ENCODE assay signal across 18 cellular contexts in genomic region chr7:30422922-30423321, GRCh38. TPM values are rescaled to one million over a fixed set of nuclear protein-coding genes. Genes with fewer than 3 reads are reported as not detected.
DNase-seq lines count a peak whose midpoint lies in the region; ATAC-seq and TF ChIP-seq lines count a peak whose summit lies in the region.
"Had no signal": no experiment of that assay in that cellular context is flagged by ENCODE, and none has a peak within 500 bp of the region (broad histone marks: within the 10 kb centered on the region; RNA-seq: fewer than 3 reads in every experiment).

No MANE protein-coding gene starts in this region.

- peaks cover 27 to 39% of the 10 kb centered on the region in 2 donors for H3K4me1 Mint-ChIP-seq in natural killer cell
- H3K4me1 Mint-ChIP-seq in natural killer cell treated with Interleukin-12 subunit alpha and Interleukin-12 subunit beta and Interleukin-15 and Interleukin-18, amount 100 ng/mL, for 72 hours (ENCODE audit: low read depth in 2 of 2): peaks cover 8 to 17% of the 10 kb centered on the region in 2 donors
- peaks cover 21% of the 10 kb centered on the region for H3K4me1 Mint-ChIP-seq in stimulated activated naive CD8-positive, alpha-beta T cell treated with anti-CD3 and anti-CD28 coated beads, Interleukin-15, Interleukin-2, amounts not matched to agents 100 ng/mL and 50 ng/mL, for 24 hours (ENCODE audit: low read depth)
- H3K4me1 Mint-ChIP-seq: brain had no signal

- intact Hi-C loops in natural killer cell (cut with micrococcal nuclease): no loop called here
- intact Hi-C loops in PC-3 (cut with micrococcal nuclease): no loop called here
- intact Hi-C loops in esophagus muscularis mucosa (cut with DNase I): no loop called here

- H3K9ac ChIP-seq in PC-3 (ENCODE audit: low read length): no peak overlapping the region
- H3K9ac ChIP-seq: BLaER1 had no signal

- H3K27ac ChIP-seq in PC-3 (ENCODE audit: low read length) (no peak overlapping the region), caudate nucleus (ENCODE audit: low read depth, low read length) (no peak overlapping the region), esophagus muscularis mucosa (replicated peaks in 1 of 4) (no peak overlapping the region)
- H3K27ac ChIP-seq: BLaER1, heart left ventricle had no signal

- no peak for TF ChIP-seq CTCF in natural killer cell (IDR thresholded peaks at IDR 0.05)
- no peak for TF ChIP-seq CTCF in PC-3 (conservative IDR thresholded peaks at IDR 0.05; ENCODE audit: low read depth, low read length)
- TF ChIP-seq CTCF in epithelial cell of esophagus (IDR thresholded peaks at IDR 0.05; ENCODE audit: insufficient read depth, low read depth, low read length, missing control alignments): no peak
- TF ChIP-seq CTCF in esophagus muscularis mucosa (IDR thresholded peaks at IDR 0.05): no peak

- H3K4me3 ChIP-seq in PC-3 (ENCODE audit: low read length): no peak overlapping the region
- no peak overlapping the region for H3K4me3 ChIP-seq in epithelial cell of esophagus (ENCODE audit: low read length)
- no peak overlapping the region for H3K4me3 ChIP-seq in esophagus muscularis mucosa
- H3K4me3 ChIP-seq: BLaER1, heart left ventricle had no signal

- H3K79me2 ChIP-seq in PC-3 (ENCODE audit: low read length): no peaks in the 10 kb centered on the region

- ATAC-seq in natural killer cell (no peak), PC-3 (no peak)
- ATAC-seq in natural killer cell treated with Interleukin-12 subunit alpha and Interleukin-12 subunit beta and Interleukin-15 and Interleukin-18, amount 100 ng/mL, for 72 hours: no peak

- H3K36me3 Mint-ChIP-seq in natural killer cell: peaks cover 12% of the 10 kb centered on the region
- peaks cover 10% of the 10 kb centered on the region for H3K36me3 Mint-ChIP-seq in natural killer cell treated with Interleukin-12 subunit alpha and Interleukin-12 subunit beta and Interleukin-15 and Interleukin-18, amount 100 ng/mL, for 72 hours
- H3K36me3 Mint-ChIP-seq in stimulated activated naive CD8-positive, alpha-beta T cell treated with anti-CD3 and anti-CD28 coated beads, Interleukin-15, Interleukin-2, amounts not matched to agents 100 ng/mL and 50 ng/mL, for 24 hours (ENCODE audit: low read depth): peaks cover 34% of the 10 kb centered on the region

- no peak for DNase-seq in natural killer cell
- no peak for DNase-seq in natural killer cell treated with Interleukin-12 subunit alpha and Interleukin-12 subunit beta and Interleukin-15 and Interleukin-18, amount 100 ng/mL, for 72 hours (ENCODE audit: low spot score)
- DNase-seq in PC-3: peak; percentile 8
- DNase-seq in epithelial cell of esophagus (ENCODE audit: low read depth): peak; percentile 33
- DNase-seq in caudate nucleus (lab: John Stamatoyannopoulos, UW): no peak
- DNase-seq in esophagus muscularis mucosa (ENCODE audit: extremely low spot score): no peak
- no peak for DNase-seq in NCI-H526 (lab: John Stamatoyannopoulos, UW)
- DNase-seq: DMS53, endodermal cell, heart left ventricle, kidney, NCI-H187 treated with DMSO at 0.1 percent for 48 hours, NCI-H526 treated with DMSO at 0.1 percent for 48 hours, RPMI8226 had no signal

- H3K27me3 Mint-ChIP-seq in natural killer cell (ENCODE audit: low read depth in 2 of 2): no peaks in the 10 kb centered on the region
- no peaks in the 10 kb centered on the region for H3K27me3 Mint-ChIP-seq in natural killer cell treated with Interleukin-12 subunit alpha and Interleukin-12 subunit beta and Interleukin-15 and Interleukin-18, amount 100 ng/mL, for 72 hours
- no peaks in the 10 kb centered on the region for H3K27me3 Mint-ChIP-seq in stimulated activated naive CD8-positive, alpha-beta T cell treated with anti-CD3 and anti-CD28 coated beads, Interleukin-15, Interleukin-2, amounts not matched to agents 100 ng/mL and 50 ng/mL, for 24 hours

- H3K36me3 ChIP-seq in PC-3 (ENCODE audit: low read depth, low read length) (no peaks in the 10 kb centered on the region), esophagus muscularis mucosa (peaks cover 0 to 43% (median 38%) of the 10 kb centered on the region in 4 donors)

- WGBS in esophagus muscularis mucosa: 76% methylated on average over 6 of the region's 6 CpGs

- TF ChIP-seq EP300 in esophagus muscularis mucosa (IDR thresholded peaks at IDR 0.05): no peak

- CTCF ChIA-PET in PC-3 (lab: Charles Lee): no interaction called here

- TF ChIP-seq POLR2A in esophagus muscularis mucosa (IDR thresholded peaks at IDR 0.05; ENCODE audit: low read depth): no peak

- BruUV-seq in PC-3 (replicated peaks; lab: Mats Ljungman, UMichigan): no TSS peak

- H3K9me3 ChIP-seq in PC-3 (ENCODE audit: low read length): no peaks in the 10 kb centered on the region
- H3K9me3 ChIP-seq in esophagus muscularis mucosa: no peaks in the 10 kb centered on the region
- H3K9me3 ChIP-seq: heart left ventricle had no signal

- H3K4me1 ChIP-seq in PC-3 (ENCODE audit: insufficient read depth, low read length) (no peaks in the 10 kb centered on the region), esophagus muscularis mucosa (peaks cover 0 to 2% (median 0%) of the 10 kb centered on the region in 4 donors)

- H3K9me3 Mint-ChIP-seq in natural killer cell: no peaks in the 10 kb centered on the region
- H3K9me3 Mint-ChIP-seq in natural killer cell treated with Interleukin-12 subunit alpha and Interleukin-12 subunit beta and Interleukin-15 and Interleukin-18, amount 100 ng/mL, for 72 hours: no peaks in the 10 kb centered on the region
- peaks cover 7% of the 10 kb centered on the region for H3K9me3 Mint-ChIP-seq in stimulated activated naive CD8-positive, alpha-beta T cell treated with anti-CD3 and anti-CD28 coated beads, Interleukin-15, Interleukin-2, amounts not matched to agents 100 ng/mL and 50 ng/mL, for 24 hours
- H3K9me3 Mint-ChIP-seq: T-helper 1 cell treated with Interleukin-12 subunit alpha and Interleukin-12 subunit beta and Interleukin-4 antibody, amounts not matched to agents 30 μg/mL and 1 μg/mL, for 36 hours had no signal

- POLR2A ChIA-PET in PC-3 (lab: Charles Lee; ENCODE audit: unreplicated experiment): no interaction called here

- H3K27ac Mint-ChIP-seq in natural killer cell: peak overlapping the region; percentile 68 to 70
- H3K27ac Mint-ChIP-seq in natural killer cell treated with Interleukin-12 subunit alpha and Interleukin-12 subunit beta and Interleukin-15 and Interleukin-18, amount 100 ng/mL, for 72 hours: no peak overlapping the region
- H3K27ac Mint-ChIP-seq in stimulated activated naive CD8-positive, alpha-beta T cell treated with anti-CD3 and anti-CD28 coated beads, Interleukin-15, Interleukin-2, amounts not matched to agents 100 ng/mL and 50 ng/mL, for 24 hours: peak overlapping the region; percentile 82
- H3K27ac Mint-ChIP-seq: brain; endodermal cell; T-helper 1 cell treated with Interleukin-12 subunit alpha and Interleukin-12 subunit beta and Interleukin-4 antibody, amounts not matched to agents 30 μg/mL and 1 μg/mL, for 36 hours had no signal

- H3K9me2 ChIP-seq in PC-3 (replicated peaks; ENCODE audit: low read length): no peaks in the 10 kb centered on the region

- H2AFZ ChIP-seq in PC-3 (ENCODE audit: low read length): no peak overlapping the region

- H3K4me3 Mint-ChIP-seq in natural killer cell: no peak overlapping the region
- no peak overlapping the region for H3K4me3 Mint-ChIP-seq in natural killer cell treated with Interleukin-12 subunit alpha and Interleukin-12 subunit beta and Interleukin-15 and Interleukin-18, amount 100 ng/mL, for 72 hours
- H3K4me3 Mint-ChIP-seq in stimulated activated naive CD8-positive, alpha-beta T cell treated with anti-CD3 and anti-CD28 coated beads, Interleukin-15, Interleukin-2, amounts not matched to agents 100 ng/mL and 50 ng/mL, for 24 hours: no peak overlapping the region
- H3K4me3 Mint-ChIP-seq: brain; endodermal cell; T-helper 1 cell treated with Interleukin-12 subunit alpha and Interleukin-12 subunit beta and Interleukin-4 antibody, amounts not matched to agents 30 μg/mL and 1 μg/mL, for 36 hours had no signal

- no peaks in the 10 kb centered on the region for H4K20me1 ChIP-seq in PC-3 (ENCODE audit: low read length)
- H4K20me1 ChIP-seq: BLaER1 had no signal

- H3K4me2 ChIP-seq in PC-3 (ENCODE audit: low read length): no peak overlapping the region
- H3K4me2 ChIP-seq: BLaER1 had no signal

- H3F3A ChIP-seq in PC-3 (ENCODE audit: low read length, unreplicated experiment): no peaks in the 10 kb centered on the region

- no peaks in the 10 kb centered on the region for H3K27me3 ChIP-seq in PC-3 (ENCODE audit: low read length)
- no peaks in the 10 kb centered on the region for H3K27me3 ChIP-seq in esophagus muscularis mucosa
- H3K27me3 ChIP-seq: BLaER1, heart left ventricle had no signal

RNA-seq across cellular contexts. Expression of gene NOD1, which starts 55.7 kb away (rescaled TPM):
- total RNA-seq in natural killer cell (10 to 100 TPM; 28.2 to 32.4 (median 31.2) TPM), PC-3 (2014; rRNA removed) (4.6 and 5.9 TPM in 2 replicates), esophagus muscularis mucosa (10 to 100 TPM; 11.6 to 22.0 (median 13.0) TPM)
- 10 to 100 TPM in 1 of 2 donors, 1 to 10 TPM in 1; 8.9 to 11.6 TPM for total RNA-seq in natural killer cell treated with Interleukin-12 subunit alpha and Interleukin-12 subunit beta and Interleukin-15 and Interleukin-18, amount 100 ng/mL, for 72 hours

Comparison
In these comparisons a context has a peak if more than half of its experiments do, and no peak if none do; other contexts are left out.
1. H3K27ac Mint-ChIP-seq: peak in natural killer cell (2 of 2) and stimulated activated naive CD8-positive, alpha-beta T cell treated with anti-CD3 and anti-CD28 coated beads, Interleukin-15, Interleukin-2, amounts not matched to agents 100 ng/mL and 50 ng/mL, for 24 hours (single experiment); none in natural killer cell treated with Interleukin-12 subunit alpha and Interleukin-12 subunit beta and Interleukin-15 and Interleukin-18, amount 100 ng/mL, for 72 hours (0 of 2).
2. DNase-seq: peak in PC-3 (single experiment) and epithelial cell of esophagus (single experiment); none in natural killer cell (single experiment), natural killer cell treated with Interleukin-12 subunit alpha and Interleukin-12 subunit beta and Interleukin-15 and Interleukin-18, amount 100 ng/mL, for 72 hours (single experiment), caudate nucleus (0 of 61), esophagus muscularis mucosa (single experiment) and NCI-H526 (0 of 2).